8 cellular contexts compared by ENCODE assay signal in the genomic region with DNA sequence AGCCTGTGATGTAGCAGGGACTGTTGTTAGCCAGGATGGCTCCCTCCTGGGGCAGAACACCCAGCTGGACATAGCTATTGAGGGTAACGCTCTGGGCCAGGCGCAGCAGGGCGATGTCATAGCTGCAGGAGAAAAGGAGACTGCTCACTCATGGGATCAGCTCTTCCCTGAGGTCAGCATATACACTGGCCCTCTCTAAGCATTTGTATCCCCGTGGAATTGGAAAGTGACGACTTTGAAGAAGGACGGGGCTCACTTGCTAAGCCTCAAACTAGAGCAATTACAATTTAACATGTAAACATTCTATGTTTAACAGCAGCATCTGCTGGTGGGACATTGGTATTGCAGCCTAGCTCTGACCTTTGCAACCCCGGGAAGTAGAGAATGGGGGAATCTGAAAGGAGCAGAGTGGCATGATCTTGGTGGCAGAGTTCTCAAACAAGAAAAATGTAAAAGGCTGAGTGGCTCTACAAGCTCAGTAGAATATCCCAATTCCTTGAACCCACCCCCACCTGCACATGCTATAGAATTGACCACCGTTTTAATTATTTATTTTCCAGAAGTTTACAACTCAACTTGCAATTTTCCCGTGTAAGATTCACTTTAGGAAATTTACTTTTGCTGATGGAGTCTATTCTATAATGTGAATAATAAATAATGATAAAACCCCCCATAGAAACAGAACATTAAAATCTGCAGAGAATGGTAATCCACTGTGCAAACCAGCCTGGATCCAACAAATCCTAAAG. TPM values are rescaled to one million over a fixed set of nuclear protein-coding genes. Genes with fewer than 3 reads are reported as not detected.
DNase-seq lines count a peak whose midpoint lies in the region; ATAC-seq and TF ChIP-seq lines count a peak whose summit lies in the region.

No MANE protein-coding gene starts in this region.

- no peaks in the 10 kb centered on the region for H3K36me3 ChIP-seq in RWPE2 (ENCODE audit: low read depth)
- H3K36me3 ChIP-seq in tibial artery, result no peaks in the 10 kb centered on the region

- peak; percentile 98 for TF ChIP-seq CTCF in RWPE2 (IDR thresholded peaks at IDR 0.05; ENCODE audit: poor library complexity, severe bottlenecking)
- TF ChIP-seq CTCF in tibial artery (IDR thresholded peaks at IDR 0.05), result peak; percentile 87 to 94

- peak; percentile 66 for ATAC-seq in RWPE2 (ENCODE audit: low read depth)
- no peak for ATAC-seq in HG03045 (IDR thresholded peaks at IDR 0.05; ENCODE audit: unreplicated experiment)

- H3K4me3 ChIP-seq in RWPE2 (ENCODE audit: severe bottlenecking) (no peak overlapping the region), tibial artery (peak overlapping the region in 1 of 2 donors; percentile 3)

- H3K9me3 ChIP-seq in RWPE2 (ENCODE audit: severe bottlenecking) (no peaks in the 10 kb centered on the region), tibial artery (no peaks in the 10 kb centered on the region)

- DNase-seq in ELR (ENCODE audit: low read depth) (peak; percentile 81), LHCN-M2 (ENCODE audit: low read depth) (peak; percentile 67), RWPE2 (ENCODE audit: low spot score) (no peak), foreskin melanocyte (peak; percentile 66), occipital lobe (lab: John Stamatoyannopoulos, UW) (peak; percentile 23), tibial artery (peak; percentile 70 to 73)
- peak; percentile 58 for DNase-seq in activated gamma-delta T cell treated with anti-CD3 and anti-CD28 coated beads, Interleukin-2, amount 50 U/mL, for 16 hours (ENCODE audit: low read depth)

- H3K27ac ChIP-seq in RWPE2 (ENCODE audit: poor library complexity, severe bottlenecking), result no peak overlapping the region
- H3K27ac ChIP-seq in tibial artery, result no peak overlapping the region

- intact Hi-C loops in tibial artery (cut with DNase I; ENCODE audit: low total_unique reads), result no loop called here

- no peaks in the 10 kb centered on the region for H3K4me1 ChIP-seq in RWPE2 (ENCODE audit: insufficient read depth, poor library complexity, severe bottlenecking)
- H3K4me1 ChIP-seq in tibial artery, result peaks cover 0 to 5% (median 2%) of the 10 kb centered on the region in 4 donors

- no peaks in the 10 kb centered on the region for H3K27me3 ChIP-seq in RWPE2 (ENCODE audit: insufficient read depth, poor library complexity, severe bottlenecking)
- no peaks in the 10 kb centered on the region for H3K27me3 ChIP-seq in tibial artery

RNA-seq across cellular contexts. Expression of a gene that starts 5.0 kb away (rescaled TPM):
- total RNA-seq in LHCN-M2 (2014; rRNA removed), result not detected in 2 replicates
- not detected for polyA plus RNA-seq in LHCN-M2 (2012)
- total RNA-seq in occipital lobe, result not detected

RNA-seq across cellular contexts. Expression of a gene that starts 17.5 kb away (rescaled TPM):
- not detected in 2 replicates for total RNA-seq in LHCN-M2 (2014; rRNA removed)
- polyA plus RNA-seq in LHCN-M2 (2012), result not detected
- total RNA-seq in occipital lobe, result 2.2 TPM

RNA-seq across cellular contexts. Expression of a gene that starts 49.8 kb away (rescaled TPM):
- total RNA-seq in LHCN-M2 (2014; rRNA removed) (0.13 TPM in 1 of 2 replicates, not detected in the other), occipital lobe (0.94 TPM)
- 0.11 TPM for polyA plus RNA-seq in LHCN-M2 (2012)
